8 cellular contexts compared by ENCODE assay signal in genomic region chr12:98418357-98419075, GRCh38.
DNase-seq lines count a peak whose midpoint lies in the region; ATAC-seq, FAIRE-seq and TF ChIP-seq lines count a peak whose summit lies in the region.

No MANE protein-coding gene starts in this region.

- in situ Hi-C loops in K562 (cut with MboI), result loop anchor here (25.0 kb wide), 1 partner anchor 569 kb away; no protein-coding TSS in a partner anchor

- TF ChIP-seq RAD21 in K562 (CRISPR knock-in tag; conservative IDR thresholded peaks at IDR 0.05 in 1 of 2, IDR thresholded peaks at IDR 0.05 in 1 of 2), result no peak

- no peaks in the 10 kb centered on the region for H3K79me2 ChIP-seq in K562 (ENCODE audit: control insufficient read depth, insufficient read depth, low read length)

- TF ChIP-seq POLR2A in K562 (conservative IDR thresholded peaks at IDR 0.05), result no peak

- no peak overlapping the region; the same call in 1 of the 2 replicates for H3K4me2 ChIP-seq in K562 (ENCODE audit: insufficient read depth, low read length)

- ATAC-seq in GM21515 (IDR thresholded peaks at IDR 0.05; ENCODE audit: unreplicated experiment) (peak; percentile 84), K562 (peak; percentile 71)

- no peak overlapping the region for H3K27ac ChIP-seq in K562 (ENCODE audit: extremely low read depth, low read depth, low read length)

- no peak for TF ChIP-seq EP300 in K562 (IDR thresholded peaks at IDR 0.05; ENCODE audit: low read length)

- H3K4me3 ChIP-seq in K562, result no peak overlapping the region

- FAIRE-seq in K562 (lab: Jason Lieb, UNC), result no peak

- H2AFZ ChIP-seq in K562 (ENCODE audit: low read depth, low read length), result no peak overlapping the region

- H3K9me1 ChIP-seq in K562 (ENCODE audit: control insufficient read depth, insufficient read depth, low read length), result no peaks in the 10 kb centered on the region

- CTCF ChIA-PET in K562 (lab: Yijun Ruan, JAX; ENCODE audit: low intra/inter-chr PET ratio), result no interaction called here
- CTCF ChIA-PET in GM10248 (lab: Yijun Ruan, JAX), result interaction anchor here (0.8 to 3.1 kb wide), 3 partner anchors 8 to 1270 kb away, joined by 3 to 12 read pairs (median 4); no protein-coding TSS in a partner anchor

- H4K20me1 ChIP-seq in K562 (replicated peaks; ENCODE audit: control insufficient read depth, insufficient read depth, low read length), result no peaks in the 10 kb centered on the region

- intact Hi-C loops in K562 (cut with micrococcal nuclease), result loop anchor here (2.0 to 10.0 kb wide), 2 partner anchors 326 to 580 kb away; no protein-coding TSS in a partner anchor

- TF ChIP-seq CTCF in K562 (IDR thresholded peaks at IDR 0.05 in 2 of 3, conservative IDR thresholded peaks at IDR 0.05 in 1 of 3; ENCODE audit: insufficient read depth in 2 of 3, low read depth in 1 of 3, low read length in 3 of 3) (no peak), GM10248 (IDR thresholded peaks at IDR 0.05; ENCODE audit: control extremely low read depth, extremely low read depth, low read depth, missing control alignments) (no peak)

- peak; percentile 90 for DNase-seq in AG08396 (ENCODE audit: low spot score)
- DNase-seq in HS-5 (ENCODE audit: low read depth), result peak; percentile 81
- DNase-seq in K562 (ENCODE audit: extremely low read depth in 1 of 4, low spot score in 3 of 4), result peak; percentile 37 to 60 (median 45)
- peak; percentile 91 for DNase-seq in kidney tubule cell (ENCODE audit: low spot score)
- no peak for DNase-seq in DMS53 treated with DMSO at 0.1 percent for 48 hours (lab: John Stamatoyannopoulos, UW; ENCODE audit: unreplicated experiment)
- DNase-seq in GOT3 (lab: John Stamatoyannopoulos, UW), result no peak
- DNase-seq in GM10248 (ENCODE audit: extremely low spot score), result no peak

- H3K27me3 ChIP-seq in K562 (ENCODE audit: control insufficient read depth in 2 of 2, insufficient read depth in 2 of 2, low read length in 2 of 2), result peaks cover 3 to 41% of the 10 kb centered on the region in 2 experiments; a peak in 4 of 5 replicates

- no peak overlapping the region for H3K9ac ChIP-seq in K562 (ENCODE audit: insufficient read depth in 1 of 2, low read depth in 2 of 2, low read length in 2 of 2)

- WGBS in K562 (ENCODE audit: insufficient coverage, low coverage, missing lambda C conversion rate), result 11% methylated on average over 7 of the region's 7 CpGs

- BruUV-seq in K562 (replicated peaks; lab: Mats Ljungman, UMichigan), result no TSS peak

- no peaks in the 10 kb centered on the region for H3K9me3 ChIP-seq in K562 (replicated peaks; ENCODE audit: control insufficient read depth, insufficient read depth, low read depth, low read length)

- POLR2A ChIA-PET in K562 (lab: Yijun Ruan, JAX) (interaction anchor here (0.7 kb wide), 1 partner anchor 14 kb away, joined by 3 read pairs; no protein-coding TSS in a partner anchor), GM10248 (lab: Yijun Ruan, JAX) (no interaction called here)

- H3K4me1 ChIP-seq in K562 (replicated peaks in 1 of 2; ENCODE audit: control insufficient read depth in 2 of 2, insufficient read depth in 2 of 2, low read length in 2 of 2), result peaks cover 0 to 5% of the 10 kb centered on the region in 2 experiments; a peak in 4 of 5 replicates

- H3K36me3 ChIP-seq in K562 (ENCODE audit: control insufficient read depth, insufficient read depth, low read length), result no peaks in the 10 kb centered on the region

TF ChIP-seq in K562, 482 proteins besides CTCF, POLR2A, EP300 and RAD21:
- TF ChIP-seq ZNF551 (CRISPR knock-in tag; IDR thresholded peaks at IDR 0.05) (no peak), FOXK2 (conservative IDR thresholded peaks at IDR 0.05 in 1 of 2, IDR thresholded peaks at IDR 0.05 in 1 of 2; ENCODE audit: low read depth in 2 of 2) (0 out of 4 replicates have a peak, but pooled peaks of 1 of the 2 experiments have one; percentile 18), HMBOX1 (IDR thresholded peaks at IDR 0.05) (peak; percentile 69; the same call in 1 of the 2 replicates), ZNF395 (CRISPR knock-in tag; IDR thresholded peaks at IDR 0.05) (no peak), PKNOX1 (IDR thresholded peaks at IDR 0.05) (peak; percentile 21; the same call in 1 of the 2 replicates), CBX3 (IDR thresholded peaks at IDR 0.05; ENCODE audit: borderline replicate concordance in 1 of 2, low read length in 2 of 2) (no peak), TEAD4 (IDR thresholded peaks at IDR 0.05; ENCODE audit: low read length) (0 out of 2 replicates have a peak, but pooled peaks have one; percentile 19), TEAD4 (CRISPR knock-in tag; IDR thresholded peaks at IDR 0.05; ENCODE audit: borderline replicate concordance) (no peak), ZNF347 (CRISPR knock-in tag; IDR thresholded peaks at IDR 0.05; ENCODE audit: low read depth) (no peak)

Comparison
In these comparisons a context has a peak if more than half of its experiments do, and no peak if none do; other contexts are left out.
1. DNase-seq: peak in AG08396 (single experiment), HS-5 (single experiment), K562 (4 of 4) and kidney tubule cell (single experiment); none in DMS53 treated with DMSO at 0.1 percent for 48 hours (single experiment), GOT3 (single experiment) and GM10248 (single experiment).